ENCODE assay signal across 27 cellular contexts in the genomic region with DNA sequence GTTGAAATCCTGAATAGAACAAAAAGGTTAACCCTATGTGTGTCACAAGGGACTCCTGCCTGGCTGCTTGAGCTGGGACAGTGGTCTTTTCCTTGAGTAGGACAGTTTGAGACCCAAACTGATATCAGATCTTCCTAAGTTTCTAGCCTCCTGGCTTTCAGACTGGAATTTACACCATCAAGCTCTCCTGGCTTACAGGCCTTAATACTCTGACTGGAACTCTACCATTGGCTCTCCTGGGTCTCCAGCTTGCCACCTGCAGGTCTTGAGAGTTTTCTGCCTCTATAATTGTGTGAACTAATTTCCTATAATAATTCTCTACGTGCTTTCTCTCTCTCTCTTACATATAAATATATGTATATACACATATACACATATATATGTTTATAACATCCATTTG.
"Had no signal": no experiment of that assay in that cellular context is flagged by ENCODE, and none has a peak within 500 bp of the region (broad histone marks: within the 10 kb centered on the region; RNA-seq: fewer than 3 reads in every experiment).

No MANE protein-coding gene starts in this region.

- FAIRE-seq: astrocyte, RCC 7860 had no signal

- H3K36me3 Mint-ChIP-seq: activated naive CD8-positive, alpha-beta T cell; brain had no signal

- H3K27me3 Mint-ChIP-seq: activated naive CD8-positive, alpha-beta T cell; central memory CD8-positive, alpha-beta T cell had no signal

- H3K4me1 Mint-ChIP-seq: brain; central memory CD8-positive, alpha-beta T cell had no signal

- ATAC-seq: activated CD8-positive, alpha-beta T cell treated with anti-CD3 and anti-CD28 coated beads, Interleukin-2, amount 10 ng/mL, durations not matched to agents 7 days and 5 days had no signal

- DNase-seq: activated CD4-positive, alpha-beta T cell treated with anti-CD3 and anti-CD28 coated beads for 48 hours; activated CD4-positive, alpha-beta T cell treated with anti-CD3 and anti-CD28 coated beads, Interleukin-2, amount 50 U/mL, for 4 hours; activated CD4-positive, CD25-positive, alpha-beta regulatory T cell treated with anti-CD3 and anti-CD28 coated beads, Interleukin-2, amount 50 U/mL, for 72 hours; activated CD8-positive, alpha-beta memory T cell treated with anti-CD3 and anti-CD28 coated beads, Interleukin-2, amount 50 U/mL, for 48 hours; activated CD8-positive, alpha-beta T cell treated with anti-CD3 and anti-CD28 coated beads, Interleukin-2, amount 10 ng/mL, durations not matched to agents 7 days and 5 days; activated effector memory CD4-positive, alpha-beta T cell treated with anti-CD3 and anti-CD28 coated beads, Interleukin-2, amount 50 U/mL, for 16 hours; activated naive CD4-positive, alpha-beta T cell treated with anti-CD3 and anti-CD28 coated beads for 36 hours; activated T-cell treated with anti-CD3 and anti-CD28 coated beads, Interleukin-2, amount 50 U/mL, for 1 hour; amygdala; Karpas-422; MM.1S; NCI-H1105 treated with DMSO at 0.1 percent for 48 hours; NCI-H146; NCI-H187 treated with DMSO at 0.1 percent for 48 hours; NCI-H2081 treated with DMSO at 0.1 percent for 48 hours; NCI-H446; NCI-H524; NCI-H748 treated with DMSO at 0.1 percent for 48 hours; NK-92 treated with Interleukin-12 subunit alpha and Interleukin-12 subunit beta, amount 100 ng/mL, for 24 hours; OCI-M1; SHP77 treated with DMSO at 0.1 percent for 48 hours had no signal

- H3K27ac Mint-ChIP-seq: activated CD8-positive, alpha-beta T cell treated with anti-CD3 and anti-CD28 coated beads, Interleukin-2, amount 10 ng/mL, durations not matched to agents 7 days and 5 days; activated naive CD4-positive, alpha-beta T cell treated with anti-CD3 and anti-CD28 coated beads for 36 hours; activated naive CD8-positive, alpha-beta T cell; brain; T-helper 1 cell treated with Interleukin-12 subunit alpha and Interleukin-12 subunit beta and Interleukin-4 antibody, amounts not matched to agents 30 μg/mL and 1 μg/mL, for 36 hours had no signal

- H3K4me3 Mint-ChIP-seq: activated CD8-positive, alpha-beta T cell treated with anti-CD3 and anti-CD28 coated beads, Interleukin-2, amount 10 ng/mL, durations not matched to agents 7 days and 5 days; activated naive CD4-positive, alpha-beta T cell treated with anti-CD3 and anti-CD28 coated beads for 36 hours; activated naive CD8-positive, alpha-beta T cell; brain; central memory CD8-positive, alpha-beta T cell; T-helper 1 cell treated with Interleukin-12 subunit alpha and Interleukin-12 subunit beta and Interleukin-4 antibody, amounts not matched to agents 30 μg/mL and 1 μg/mL, for 36 hours had no signal
